10 cellular contexts compared by ENCODE assay signal in genomic region chr5:81825237-81825636, GRCh38.
A peak's percentile ranks its signal among the peaks of the same experiment; 100 is the strongest.
DNase-seq lines count a peak whose midpoint lies in the region; ATAC-seq, FAIRE-seq and TF ChIP-seq lines count a peak whose summit lies in the region.
"Had no signal": no experiment of that assay in that cellular context is flagged by ENCODE, and none has a peak within 500 bp of the region (broad histone marks: within the 10 kb centered on the region; RNA-seq: fewer than 3 reads in every experiment).

No MANE protein-coding gene starts in this region.

- no peaks in the 10 kb centered on the region for H3K36me3 Mint-ChIP-seq in chondrocyte (ENCODE audit: low read depth)

- ATAC-seq in omental fat pad (ENCODE audit: low FRiP score) (peak; percentile 71), GM18519 (IDR thresholded peaks at IDR 0.05; ENCODE audit: low FRiP score, unreplicated experiment) (no peak)

- no peaks in the 10 kb centered on the region for H3K36me3 ChIP-seq in prostate gland

- intact Hi-C loops in prostate gland (cut with DNase I): no loop called here

- H3K4me3 Mint-ChIP-seq in chondrocyte (ENCODE audit: unreplicated experiment): no peak overlapping the region
- H3K4me3 Mint-ChIP-seq: central memory CD8-positive, alpha-beta T cell had no signal

- H3K27me3 ChIP-seq in prostate gland (replicated peaks; ENCODE audit: insufficient read depth): no peaks in the 10 kb centered on the region

- no peak overlapping the region for H3K4me3 ChIP-seq in prostate gland

- no peaks in the 10 kb centered on the region for H3K27me3 Mint-ChIP-seq in chondrocyte (ENCODE audit: low read depth)
- H3K27me3 Mint-ChIP-seq: central memory CD8-positive, alpha-beta T cell had no signal

- 42% methylated on average over 3 of the region's 3 CpGs for WGBS in prostate gland

- no peaks in the 10 kb centered on the region for H3K9me3 Mint-ChIP-seq in chondrocyte (ENCODE audit: low read depth)
- H3K9me3 Mint-ChIP-seq: central memory CD8-positive, alpha-beta T cell had no signal

- TF ChIP-seq POLR2A in prostate gland (IDR thresholded peaks at IDR 0.05): no peak

- H3K9me3 ChIP-seq in prostate gland: no peaks in the 10 kb centered on the region

- H3K27ac Mint-ChIP-seq in chondrocyte (ENCODE audit: unreplicated experiment): peak overlapping the region; percentile 69

- DNase-seq in DMS153 treated with DMSO at 0.1 percent for 48 hours (lab: John Stamatoyannopoulos, UW; ENCODE audit: unreplicated experiment): peak; percentile 20
- peak; percentile 58 for DNase-seq in NCI-H2107 treated with DMSO at 0.1 percent for 48 hours (lab: John Stamatoyannopoulos, UW; ENCODE audit: unreplicated experiment)
- DNase-seq in chondrocyte (ENCODE audit: low spot score): no peak
- DNase-seq in omental fat pad (ENCODE audit: low spot score): no peak
- no peak for DNase-seq in prostate gland (ENCODE audit: low spot score)
- DNase-seq in midbrain (lab: John Stamatoyannopoulos, UW): no peak
- DNase-seq in D721Med (ENCODE audit: insufficient read length, low spot score): no peak
- DNase-seq: T-helper 1 cell had no signal

- no peaks in the 10 kb centered on the region for H3K4me1 ChIP-seq in prostate gland (replicated peaks)

- H3K27ac ChIP-seq in prostate gland: no peak overlapping the region

- FAIRE-seq in D721Med (lab: Jason Lieb, UNC): no peak

- peaks cover 32% of the 10 kb centered on the region for H3K4me1 Mint-ChIP-seq in chondrocyte (ENCODE audit: low read depth)

- TF ChIP-seq CTCF in chondrocyte (IDR thresholded peaks at IDR 0.05) (no peak), omental fat pad (IDR thresholded peaks at IDR 0.05) (no peak), prostate gland (IDR thresholded peaks at IDR 0.05) (no peak), D721Med (IDR thresholded peaks at IDR 0.05; ENCODE audit: insufficient read depth, missing control alignments) (no peak)

Comparison
In these comparisons a context has a peak if more than half of its experiments do, and no peak if none do; other contexts are left out.
1. DNase-seq: peak in DMS153 treated with DMSO at 0.1 percent for 48 hours (single experiment) and NCI-H2107 treated with DMSO at 0.1 percent for 48 hours (single experiment); none in chondrocyte (single experiment), omental fat pad (single experiment), prostate gland (single experiment), midbrain (single experiment) and D721Med (single experiment).